In the genomic region with DNA sequence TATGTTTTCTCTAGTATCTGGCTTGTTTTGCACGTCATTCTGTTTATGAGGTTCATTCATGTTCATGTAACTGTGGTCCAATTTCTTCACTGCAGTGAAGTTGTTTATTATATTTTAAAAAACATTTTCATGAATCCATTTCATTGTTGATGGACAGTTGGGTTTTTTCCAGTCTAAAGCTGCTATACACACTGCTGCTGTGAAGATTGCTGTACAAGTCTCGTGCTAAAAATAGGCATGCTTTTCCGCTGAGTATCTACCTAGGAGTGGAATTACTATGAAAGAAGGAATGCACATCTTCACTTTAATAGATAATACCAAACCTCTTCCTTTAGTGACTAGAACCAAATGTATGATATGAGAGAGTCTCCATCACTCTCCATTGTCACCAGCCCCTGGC, we compare ENCODE assay signal across 1 cellular context.
A peak's percentile ranks its signal among the peaks of the same experiment; 100 is the strongest.
TF ChIP-seq lines count a peak whose summit lies in the region.

No MANE protein-coding gene starts in this region.

TF ChIP-seq in SK-N-SH, 30 proteins besides CTCF, POLR2A, EP300 and RAD21 (continued from another document):
- TF ChIP-seq, protein P1, sequence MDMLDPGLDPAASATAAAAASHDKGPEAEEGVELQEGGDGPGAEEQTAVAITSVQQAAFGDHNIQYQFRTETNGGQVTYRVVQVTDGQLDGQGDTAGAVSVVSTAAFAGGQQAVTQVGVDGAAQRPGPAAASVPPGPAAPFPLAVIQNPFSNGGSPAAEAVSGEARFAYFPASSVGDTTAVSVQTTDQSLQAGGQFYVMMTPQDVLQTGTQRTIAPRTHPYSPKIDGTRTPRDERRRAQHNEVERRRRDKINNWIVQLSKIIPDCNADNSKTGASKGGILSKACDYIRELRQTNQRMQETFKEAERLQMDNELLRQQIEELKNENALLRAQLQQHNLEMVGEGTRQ (IDR thresholded peaks at IDR 0.05; ENCODE audit: borderline replicate concordance, low read depth, low read length), result no peak
- TF ChIP-seq, protein P2, sequence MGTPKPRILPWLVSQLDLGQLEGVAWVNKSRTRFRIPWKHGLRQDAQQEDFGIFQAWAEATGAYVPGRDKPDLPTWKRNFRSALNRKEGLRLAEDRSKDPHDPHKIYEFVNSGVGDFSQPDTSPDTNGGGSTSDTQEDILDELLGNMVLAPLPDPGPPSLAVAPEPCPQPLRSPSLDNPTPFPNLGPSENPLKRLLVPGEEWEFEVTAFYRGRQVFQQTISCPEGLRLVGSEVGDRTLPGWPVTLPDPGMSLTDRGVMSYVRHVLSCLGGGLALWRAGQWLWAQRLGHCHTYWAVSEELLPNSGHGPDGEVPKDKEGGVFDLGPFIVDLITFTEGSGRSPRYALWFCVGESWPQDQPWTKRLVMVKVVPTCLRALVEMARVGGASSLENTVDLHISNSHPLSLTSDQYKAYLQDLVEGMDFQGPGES (IDR thresholded peaks at IDR 0.05; ENCODE audit: low read depth, low read length), result no peak
- TF ChIP-seq TCF12 (IDR thresholded peaks at IDR 0.05) (peak; percentile 82), JUND (IDR thresholded peaks at IDR 0.05) (peak; percentile 85), FOXJ3 (CRISPR knock-in tag; IDR thresholded peaks at IDR 0.05) (no peak), FOSL2 (IDR thresholded peaks at IDR 0.05; ENCODE audit: borderline replicate concordance, low read depth) (peak; percentile 74; the same call in 1 of the 2 replicates), RXRA (IDR thresholded peaks at IDR 0.05; ENCODE audit: borderline replicate concordance, low read depth) (peak; percentile 30; the same call in 1 of the 2 replicates), ZBTB33 (IDR thresholded peaks at IDR 0.05; ENCODE audit: borderline replicate concordance, low read depth) (0 out of 2 replicates have a peak, but pooled peaks have one; percentile 15), FOXM1 (IDR thresholded peaks at IDR 0.05; ENCODE audit: low read depth) (0 out of 2 replicates have a peak, but pooled peaks have one; percentile 62), TAF1 (IDR thresholded peaks at IDR 0.05; ENCODE audit: borderline replicate concordance, low read depth, low read length) (no peak), NFIC (IDR thresholded peaks at IDR 0.05; ENCODE audit: borderline replicate concordance) (peak; percentile 69), CHD2 (IDR thresholded peaks at IDR 0.05; ENCODE audit: low read length, partially characterized antibody) (no peak), SMC3 (IDR thresholded peaks at IDR 0.05; ENCODE audit: low read depth, low read length) (no peak), POLR2AphosphoS5 (IDR thresholded peaks at IDR 0.05; ENCODE audit: low read depth, low read length) (peak; percentile 22; the same call in 1 of the 2 replicates), MAX (IDR thresholded peaks at IDR 0.05; ENCODE audit: low read depth) (peak; percentile 35; the same call in 1 of the 2 replicates), ELF1 (IDR thresholded peaks at IDR 0.05) (no peak), RCOR1 (IDR thresholded peaks at IDR 0.05; ENCODE audit: low read length) (no peak), RFX5 (IDR thresholded peaks at IDR 0.05; ENCODE audit: low read length) (no peak), SIN3A (IDR thresholded peaks at IDR 0.05; ENCODE audit: borderline replicate concordance, low read depth, low read length) (no peak), EZH2phosphoT487 (IDR thresholded peaks at IDR 0.05; ENCODE audit: borderline replicate concordance, low read depth) (no peak), MEF2A (IDR thresholded peaks at IDR 0.05; ENCODE audit: borderline replicate concordance, low read depth) (peak; percentile 97), GATA2 (CRISPR knock-in tag; IDR thresholded peaks at IDR 0.05) (no peak), NRF1 (IDR thresholded peaks at IDR 0.05; ENCODE audit: low read depth, low read length) (no peak), YY1 (IDR thresholded peaks at IDR 0.05; ENCODE audit: low read depth) (no peak), TEAD4 (IDR thresholded peaks at IDR 0.05; ENCODE audit: borderline replicate concordance, insufficient read depth) (peak; percentile 71; the same call in 1 of the 2 replicates)
- TF ChIP-seq, protein P3, sequence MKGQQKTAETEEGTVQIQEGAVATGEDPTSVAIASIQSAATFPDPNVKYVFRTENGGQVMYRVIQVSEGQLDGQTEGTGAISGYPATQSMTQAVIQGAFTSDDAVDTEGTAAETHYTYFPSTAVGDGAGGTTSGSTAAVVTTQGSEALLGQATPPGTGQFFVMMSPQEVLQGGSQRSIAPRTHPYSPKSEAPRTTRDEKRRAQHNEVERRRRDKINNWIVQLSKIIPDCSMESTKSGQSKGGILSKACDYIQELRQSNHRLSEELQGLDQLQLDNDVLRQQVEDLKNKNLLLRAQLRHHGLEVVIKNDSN (IDR thresholded peaks at IDR 0.05; ENCODE audit: borderline replicate concordance, low read depth), result no peak
- TF ChIP-seq, protein P4, sequence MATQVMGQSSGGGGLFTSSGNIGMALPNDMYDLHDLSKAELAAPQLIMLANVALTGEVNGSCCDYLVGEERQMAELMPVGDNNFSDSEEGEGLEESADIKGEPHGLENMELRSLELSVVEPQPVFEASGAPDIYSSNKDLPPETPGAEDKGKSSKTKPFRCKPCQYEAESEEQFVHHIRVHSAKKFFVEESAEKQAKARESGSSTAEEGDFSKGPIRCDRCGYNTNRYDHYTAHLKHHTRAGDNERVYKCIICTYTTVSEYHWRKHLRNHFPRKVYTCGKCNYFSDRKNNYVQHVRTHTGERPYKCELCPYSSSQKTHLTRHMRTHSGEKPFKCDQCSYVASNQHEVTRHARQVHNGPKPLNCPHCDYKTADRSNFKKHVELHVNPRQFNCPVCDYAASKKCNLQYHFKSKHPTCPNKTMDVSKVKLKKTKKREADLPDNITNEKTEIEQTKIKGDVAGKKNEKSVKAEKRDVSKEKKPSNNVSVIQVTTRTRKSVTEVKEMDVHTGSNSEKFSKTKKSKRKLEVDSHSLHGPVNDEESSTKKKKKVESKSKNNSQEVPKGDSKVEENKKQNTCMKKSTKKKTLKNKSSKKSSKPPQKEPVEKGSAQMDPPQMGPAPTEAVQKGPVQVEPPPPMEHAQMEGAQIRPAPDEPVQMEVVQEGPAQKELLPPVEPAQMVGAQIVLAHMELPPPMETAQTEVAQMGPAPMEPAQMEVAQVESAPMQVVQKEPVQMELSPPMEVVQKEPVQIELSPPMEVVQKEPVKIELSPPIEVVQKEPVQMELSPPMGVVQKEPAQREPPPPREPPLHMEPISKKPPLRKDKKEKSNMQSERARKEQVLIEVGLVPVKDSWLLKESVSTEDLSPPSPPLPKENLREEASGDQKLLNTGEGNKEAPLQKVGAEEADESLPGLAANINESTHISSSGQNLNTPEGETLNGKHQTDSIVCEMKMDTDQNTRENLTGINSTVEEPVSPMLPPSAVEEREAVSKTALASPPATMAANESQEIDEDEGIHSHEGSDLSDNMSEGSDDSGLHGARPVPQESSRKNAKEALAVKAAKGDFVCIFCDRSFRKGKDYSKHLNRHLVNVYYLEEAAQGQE (IDR thresholded peaks at IDR 0.05; ENCODE audit: low read depth, low read length), result no peak
- TF ChIP-seq, protein P5, sequence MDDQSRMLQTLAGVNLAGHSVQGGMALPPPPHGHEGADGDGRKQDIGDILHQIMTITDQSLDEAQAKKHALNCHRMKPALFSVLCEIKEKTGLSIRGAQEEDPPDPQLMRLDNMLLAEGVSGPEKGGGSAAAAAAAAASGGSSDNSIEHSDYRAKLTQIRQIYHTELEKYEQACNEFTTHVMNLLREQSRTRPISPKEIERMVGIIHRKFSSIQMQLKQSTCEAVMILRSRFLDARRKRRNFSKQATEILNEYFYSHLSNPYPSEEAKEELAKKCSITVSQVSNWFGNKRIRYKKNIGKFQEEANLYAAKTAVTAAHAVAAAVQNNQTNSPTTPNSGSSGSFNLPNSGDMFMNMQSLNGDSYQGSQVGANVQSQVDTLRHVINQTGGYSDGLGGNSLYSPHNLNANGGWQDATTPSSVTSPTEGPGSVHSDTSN (IDR thresholded peaks at IDR 0.05), result peak; percentile 81
